ENCODE assay signal across 10 cellular contexts in the genomic region with DNA sequence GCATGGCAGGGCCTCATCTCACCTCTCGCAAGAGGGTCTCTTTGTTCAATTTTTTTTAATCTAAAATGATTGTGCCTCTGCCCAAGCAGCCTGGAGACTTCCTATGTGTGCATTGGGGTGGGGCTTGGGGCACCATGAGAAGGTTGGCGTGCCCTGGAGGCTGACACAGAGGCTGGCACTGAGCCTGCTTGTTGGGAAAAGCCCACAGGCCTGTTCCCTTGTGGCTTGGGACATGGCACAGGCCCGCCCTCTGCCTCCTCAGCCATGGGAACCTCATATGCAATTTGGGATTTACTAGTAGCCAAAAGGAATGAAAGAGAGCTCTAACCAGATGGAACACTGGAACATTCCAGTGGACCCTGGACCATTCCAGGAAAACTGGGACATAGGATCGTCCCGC. TPM values are rescaled to one million over a fixed set of nuclear protein-coding genes. Genes with fewer than 3 reads are reported as not detected.
A peak's percentile ranks its signal among the peaks of the same experiment; 100 is the strongest.
DNase-seq lines count a peak whose midpoint lies in the region; ATAC-seq lines count a peak whose summit lies in the region.
"Had no signal": no experiment of that assay in that cellular context is flagged by ENCODE, and none has a peak within 500 bp of the region (broad histone marks: within the 10 kb centered on the region; RNA-seq: fewer than 3 reads in every experiment).

No MANE protein-coding gene starts in this region.

- no peaks in the 10 kb centered on the region for H3K36me3 ChIP-seq in ACC112 (ENCODE audit: insufficient read depth, low read length)

- peaks cover 37% of the 10 kb centered on the region for H3K4me1 ChIP-seq in ACC112 (ENCODE audit: control insufficient read depth, insufficient read depth, low read length, unreplicated experiment)

- peaks cover 12% of the 10 kb centered on the region for H3K36me3 Mint-ChIP-seq in effector memory CD8-positive, alpha-beta T cell (ENCODE audit: insufficient read depth)

- peak overlapping the region; percentile 89 for H3K4me3 ChIP-seq in ACC112 (ENCODE audit: low read depth, low read length)

- no peaks in the 10 kb centered on the region for H3K27me3 ChIP-seq in ACC112 (ENCODE audit: insufficient read depth, low read length)

- H3K27ac ChIP-seq in ACC112 (ENCODE audit: low read depth, low read length), result peak overlapping the region; percentile 90

- peak overlapping the region; percentile 83 to 85 for H3K4me3 Mint-ChIP-seq in effector memory CD8-positive, alpha-beta T cell

- no peak overlapping the region for H2AFZ ChIP-seq in ACC112 (ENCODE audit: low read length, unreplicated experiment)

- no peak overlapping the region for H3K27ac Mint-ChIP-seq in effector memory CD8-positive, alpha-beta T cell

- peak; percentile 49 for DNase-seq in M059J (ENCODE audit: low read depth)
- DNase-seq in effector memory CD8-positive, alpha-beta T cell, result no peak
- peak; percentile 94 for DNase-seq in myocyte (ENCODE audit: low read depth)
- no peak for DNase-seq in SW 1271 (lab: John Stamatoyannopoulos, UW)
- DNase-seq in ecto neural progenitor cell (ENCODE audit: low spot score), result no peak
- DNase-seq in middle frontal gyrus (ENCODE audit: extremely low spot score, low spot score), result no peak
- DNase-seq in DMS79 (lab: John Stamatoyannopoulos, UW), result no peak
- DNase-seq: DND-41; stimulated activated CD4-positive, alpha-beta T cell treated with anti-CD3 and anti-CD28 coated beads, Interleukin-4, amount 100 ng/mL, for 24 hours had no signal

- H3K27me3 Mint-ChIP-seq in effector memory CD8-positive, alpha-beta T cell, result peaks cover 0 to 13% of the 10 kb centered on the region in 2 donors

- no peaks in the 10 kb centered on the region for H3K79me2 ChIP-seq in ACC112 (ENCODE audit: control insufficient read depth, insufficient read depth, low read length, unreplicated experiment)

- peaks cover 10% of the 10 kb centered on the region in 2 donors for H3K4me1 Mint-ChIP-seq in effector memory CD8-positive, alpha-beta T cell (ENCODE audit: low read depth in 2 of 2)

- H3K9me3 Mint-ChIP-seq in effector memory CD8-positive, alpha-beta T cell, result no peaks in the 10 kb centered on the region

- ATAC-seq in effector memory CD8-positive, alpha-beta T cell (replicated peaks), result no peak

RNA-seq across cellular contexts. Expression of a gene that starts 8.0 kb away (rescaled TPM):
- total RNA-seq in M059J (2014; rRNA removed; shearing (Covaris generic)), result 0.64 TPM in 1 of 2 replicates, not detected in the other
- 0.91 TPM in 1 of 2 replicates, not detected in the other for total RNA-seq in myocyte
- polyA plus RNA-seq in myocyte (2012), result 0.50 TPM

RNA-seq across cellular contexts. Expression of a gene that starts 11.3 kb away (rescaled TPM):
- not detected in 2 replicates for total RNA-seq in M059J (2014; rRNA removed; shearing (Covaris generic))
- total RNA-seq in myocyte, result 0.68 and 1.4 TPM in 2 replicates
- polyA plus RNA-seq in myocyte (2012), result 0.88 TPM

RNA-seq across cellular contexts. Expression of a gene that starts 15.1 kb away (rescaled TPM):
- not detected in 2 replicates for total RNA-seq in M059J (2014; rRNA removed; shearing (Covaris generic))
- 22.9 and 36.6 TPM in 2 replicates for total RNA-seq in myocyte
- 25.5 TPM for polyA plus RNA-seq in myocyte (2012)

RNA-seq across cellular contexts. Expression of a gene that starts 19.5 kb away (rescaled TPM):
- total RNA-seq in M059J (2014; rRNA removed; shearing (Covaris generic)), result not detected in 2 replicates
- not detected in 2 replicates for total RNA-seq in myocyte
- not detected for polyA plus RNA-seq in myocyte (2012)

RNA-seq across cellular contexts. Expression of a gene that starts 31.0 kb away (rescaled TPM):
- 183 and 256 TPM in 2 replicates for total RNA-seq in M059J (2014; rRNA removed; shearing (Covaris generic))
- 12.0 and 19.5 TPM in 2 replicates for total RNA-seq in myocyte
- polyA plus RNA-seq in myocyte (2012), result 52.5 TPM

Comparison
In these comparisons a context has a peak if more than half of its experiments do, and no peak if none do; other contexts are left out.
1. DNase-seq: peak in M059J (single experiment) and myocyte (single experiment); none in effector memory CD8-positive, alpha-beta T cell (0 of 3), SW 1271 (0 of 2), ecto neural progenitor cell (single experiment), middle frontal gyrus (single experiment) and DMS79 (single experiment).
2. RNA of a gene that starts 15.1 kb away (total RNA-seq): 22.9 to 36.6 TPM in myocyte; not detected in M059J; every median in the first group is over 10 times any median in the second.